ENCODE assay signal across 10 cellular contexts in the genomic region with DNA sequence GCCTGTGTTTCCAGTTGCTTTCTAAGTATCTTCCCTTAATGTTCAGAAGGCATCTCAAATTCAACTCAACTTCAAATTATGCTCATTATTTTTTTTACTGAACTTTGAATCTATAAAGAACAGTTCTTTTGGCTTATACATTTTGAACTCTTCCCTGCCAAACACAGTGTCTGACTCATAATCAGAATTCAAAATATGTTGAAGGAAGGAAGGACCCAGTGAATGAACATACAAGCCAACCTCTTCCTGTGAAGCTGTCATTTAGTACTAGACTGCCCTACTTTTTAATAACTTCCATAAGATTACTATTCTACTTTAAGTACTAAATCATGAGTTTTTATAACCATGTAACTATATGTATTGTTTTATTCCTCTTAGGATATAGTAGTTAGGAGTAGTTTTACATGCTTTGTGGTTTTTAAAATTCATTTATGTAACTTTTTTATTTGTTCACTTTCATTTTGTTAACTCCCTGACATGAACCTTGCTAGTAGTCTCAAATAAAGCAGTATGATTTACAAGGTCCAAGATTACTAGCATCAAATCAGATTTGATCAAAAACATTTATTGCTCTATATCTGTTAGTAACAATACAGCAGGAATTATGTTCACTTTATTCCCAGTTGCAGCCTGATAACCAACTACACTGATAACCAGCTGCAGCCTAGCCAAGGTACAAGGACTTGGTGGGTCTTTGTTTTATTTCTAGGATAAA. TPM values are rescaled to one million over a fixed set of nuclear protein-coding genes. Genes with fewer than 3 reads are reported as not detected.
DNase-seq lines count a peak whose midpoint lies in the region; ATAC-seq, FAIRE-seq and TF ChIP-seq lines count a peak whose summit lies in the region.
"Had no signal": no experiment of that assay in that cellular context is flagged by ENCODE, and none has a peak within 500 bp of the region (broad histone marks: within the 10 kb centered on the region; RNA-seq: fewer than 3 reads in every experiment).

No MANE protein-coding gene starts in this region.

- DNase-seq in mammary epithelial cell (peak; percentile 16), CD14-positive monocyte (ENCODE audit: low spot score) (no peak), NCI-H1105 treated with DMSO at 0.1 percent for 48 hours (lab: John Stamatoyannopoulos, UW) (no peak), NCI-H345 (lab: John Stamatoyannopoulos, UW) (no peak)
- DNase-seq in naive thymus-derived CD4-positive, alpha-beta T cell: no peak
- DNase-seq: NCI-H2081 had no signal

- ATAC-seq in HG03460 (IDR thresholded peaks at IDR 0.05; ENCODE audit: unreplicated experiment) (peak; percentile 62), HG03342 (IDR thresholded peaks at IDR 0.05; ENCODE audit: unreplicated experiment) (no peak)
- no peak for ATAC-seq in naive thymus-derived CD4-positive, alpha-beta T cell

- no peaks in the 10 kb centered on the region for H3K9me3 Mint-ChIP-seq in naive thymus-derived CD4-positive, alpha-beta T cell
- peaks cover 0 to 1% (median 0%) of the 10 kb centered on the region in 7 donors for H3K9me3 Mint-ChIP-seq in CD14-positive monocyte

- H3K4me1 ChIP-seq in mammary epithelial cell (ENCODE audit: insufficient read depth, low read length): peaks cover 11% of the 10 kb centered on the region
- H3K4me1 ChIP-seq in naive thymus-derived CD4-positive, alpha-beta T cell (ENCODE audit: control insufficient read depth in 2 of 2, insufficient read depth in 2 of 2, low read length in 2 of 2): peaks cover 1 to 3% of the 10 kb centered on the region in 2 donors
- H3K4me1 ChIP-seq: suprapubic skin had no signal

- dilution Hi-C loops in mammary epithelial cell (cut with HindIII; ENCODE audit: low sequenced_read_pairs): loop anchor here (10.0 kb wide), 1 partner anchor 249 kb away; no protein-coding TSS in a partner anchor

- peaks cover 5 to 43% (median 12%) of the 10 kb centered on the region in 7 donors for H3K4me1 Mint-ChIP-seq in naive thymus-derived CD4-positive, alpha-beta T cell
- peaks cover 4% of the 10 kb centered on the region for H3K4me1 Mint-ChIP-seq in CD14-positive monocyte

- H3K36me3 ChIP-seq in mammary epithelial cell (ENCODE audit: insufficient read depth, low read length): peaks cover 5% of the 10 kb centered on the region
- peaks cover 0 to 10% (median 0%) of the 10 kb centered on the region in 3 experiments for H3K36me3 ChIP-seq in naive thymus-derived CD4-positive, alpha-beta T cell (ENCODE audit: control insufficient read depth in 2 of 3, insufficient read depth in 3 of 3, low read length in 3 of 3)

- peaks cover 16% of the 10 kb centered on the region for H3K79me2 ChIP-seq in mammary epithelial cell (ENCODE audit: insufficient read depth, low read length)

- intact Hi-C loops in mammary epithelial cell (cut with micrococcal nuclease) (no loop called here), CD14-positive monocyte (cut with micrococcal nuclease) (no loop called here)
- intact Hi-C loops in naive thymus-derived CD4-positive, alpha-beta T cell (cut with micrococcal nuclease): loop anchor here (5.0 kb wide), 1 partner anchor 33 kb away; no protein-coding TSS in a partner anchor

- in situ Hi-C loops in mammary epithelial cell (cut with MboI; ENCODE audit: low sequenced_read_pairs in 2 of 2): no loop called here

- peak; percentile 40 for FAIRE-seq in G401.6 (lab: Jason Lieb, UNC)

- H3K27me3 ChIP-seq in mammary epithelial cell (ENCODE audit: insufficient read depth, low read length): no peaks in the 10 kb centered on the region
- H3K27me3 ChIP-seq in naive thymus-derived CD4-positive, alpha-beta T cell (ENCODE audit: control insufficient read depth in 2 of 2, insufficient read depth in 2 of 2, low read length in 2 of 2): no peaks in the 10 kb centered on the region
- H3K27me3 ChIP-seq: suprapubic skin had no signal

- H3K9ac ChIP-seq in mammary epithelial cell (ENCODE audit: insufficient read depth, low read length): no peak overlapping the region

- TF ChIP-seq CTCF in mammary epithelial cell (conservative IDR thresholded peaks at IDR 0.05 in 1 of 2, IDR thresholded peaks at IDR 0.05 in 1 of 2; ENCODE audit: extremely low read depth in 1 of 2, insufficient read depth in 1 of 2, low read depth in 1 of 2, low read length in 2 of 2) (no peak), CD14-positive monocyte (IDR thresholded peaks at IDR 0.05) (no peak)

- no peak overlapping the region for H3K4me3 ChIP-seq in mammary epithelial cell (replicated peaks in 1 of 3; ENCODE audit: insufficient read depth in 1 of 3, low read depth in 2 of 3, low read length in 3 of 3)
- no peak overlapping the region for H3K4me3 ChIP-seq in naive thymus-derived CD4-positive, alpha-beta T cell (ENCODE audit: low read length)
- H3K4me3 ChIP-seq: suprapubic skin had no signal

- H3K9me3 ChIP-seq in mammary epithelial cell (replicated peaks; ENCODE audit: insufficient read depth, low read length): no peaks in the 10 kb centered on the region
- no peaks in the 10 kb centered on the region for H3K9me3 ChIP-seq in naive thymus-derived CD4-positive, alpha-beta T cell (ENCODE audit: control insufficient read depth in 2 of 3, low read length in 3 of 3)
- H3K9me3 ChIP-seq: suprapubic skin had no signal

- peak overlapping the region in 8 of 9 donors; percentile 37 to 85 (median 79) for H3K27ac Mint-ChIP-seq in naive thymus-derived CD4-positive, alpha-beta T cell
- H3K27ac Mint-ChIP-seq in CD14-positive monocyte: peak overlapping the region in 1 of 7 donors; percentile 66

- no peak overlapping the region for H2AFZ ChIP-seq in mammary epithelial cell (ENCODE audit: low read depth, low read length)

- no TSS peak for BruUV-seq in mammary epithelial cell (replicated peaks; lab: Mats Ljungman, UMichigan)

- no peak overlapping the region for H3K27ac ChIP-seq in mammary epithelial cell (ENCODE audit: insufficient read depth, low read depth, low read length)
- H3K27ac ChIP-seq in naive thymus-derived CD4-positive, alpha-beta T cell (ENCODE audit: low read depth, low read length): no peak overlapping the region
- H3K27ac ChIP-seq: suprapubic skin had no signal

- H3K36me3 Mint-ChIP-seq in naive thymus-derived CD4-positive, alpha-beta T cell: peaks cover 8 to 34% (median 13%) of the 10 kb centered on the region in 5 donors
- peaks cover 34 to 53% of the 10 kb centered on the region in 2 donors for H3K36me3 Mint-ChIP-seq in CD14-positive monocyte

- POLR2A ChIA-PET in naive thymus-derived CD4-positive, alpha-beta T cell (lab: Charles Lee): no interaction called here

- peak overlapping the region in 1 of 10 donors; percentile 63 for H3K4me3 Mint-ChIP-seq in naive thymus-derived CD4-positive, alpha-beta T cell
- no peak overlapping the region for H3K4me3 Mint-ChIP-seq in CD14-positive monocyte

- H4K20me1 ChIP-seq in mammary epithelial cell (ENCODE audit: insufficient read depth, low read length): no peaks in the 10 kb centered on the region

- H3K27me3 Mint-ChIP-seq in naive thymus-derived CD4-positive, alpha-beta T cell: no peaks in the 10 kb centered on the region
- H3K27me3 Mint-ChIP-seq in CD14-positive monocyte (ENCODE audit: low read depth in 3 of 3): no peaks in the 10 kb centered on the region

- peak overlapping the region; percentile 7 for H3K4me2 ChIP-seq in mammary epithelial cell (ENCODE audit: insufficient read depth, low read depth, low read length)

- CTCF ChIA-PET in mammary epithelial cell (lab: Charles Lee; ENCODE audit: low non-redundant PET): no interaction called here
- CTCF ChIA-PET in naive thymus-derived CD4-positive, alpha-beta T cell (lab: Charles Lee): no interaction called here

RNA-seq across cellular contexts. Expression of a gene that starts 6.4 kb away (rescaled TPM):
- total RNA-seq in mammary epithelial cell: 10 to 100 TPM; 12.0 to 30.2 TPM
- polyA plus RNA-seq in mammary epithelial cell (20.5 TPM), CD14-positive monocyte (10 to 100 TPM; 12.6 to 13.3 TPM)
- 7.5 TPM for polyA minus RNA-seq in mammary epithelial cell
- 10 to 100 TPM in 1 of 5 experiments, 1 to 10 TPM in 4; 4.3 to 13.6 (median 8.7) TPM for total RNA-seq in naive thymus-derived CD4-positive, alpha-beta T cell
- 10 to 100 TPM in 1 of 2 donors, 1 to 10 TPM in 1; 7.2 to 10.0 TPM for polyA plus RNA-seq in naive thymus-derived CD4-positive, alpha-beta T cell

RNA-seq across cellular contexts. Expression of a gene that starts 42.9 kb away (rescaled TPM):
- total RNA-seq in mammary epithelial cell: 10 to 100 TPM; 44.1 to 61.8 TPM
- polyA plus RNA-seq in mammary epithelial cell (28.1 TPM), CD14-positive monocyte (10 to 100 TPM; 34.3 to 37.2 TPM)
- polyA minus RNA-seq in mammary epithelial cell: 18.1 TPM
- 10 to 100 TPM; 20.0 to 36.6 (median 26.4) TPM for total RNA-seq in naive thymus-derived CD4-positive, alpha-beta T cell
- 10 to 100 TPM; 26.1 to 34.4 TPM for polyA plus RNA-seq in naive thymus-derived CD4-positive, alpha-beta T cell

RNA-seq across cellular contexts. Expression of a gene that starts 51.0 kb away (rescaled TPM):
- total RNA-seq in mammary epithelial cell: 10 to 100 TPM; 24.8 to 43.1 TPM
- polyA plus RNA-seq in mammary epithelial cell: 35.9 TPM
- 2.1 TPM for polyA minus RNA-seq in mammary epithelial cell
- total RNA-seq in naive thymus-derived CD4-positive, alpha-beta T cell: 10 to 100 TPM; 43.4 to 60.9 (median 50.0) TPM
- polyA plus RNA-seq in naive thymus-derived CD4-positive, alpha-beta T cell: 10 to 100 TPM; 79.8 to 90.0 TPM
- 10 to 100 TPM; 50.8 to 53.8 TPM for polyA plus RNA-seq in CD14-positive monocyte

Comparison
In these comparisons a context has a peak if more than half of its experiments do, and no peak if none do; other contexts are left out.
1. intact Hi-C loops: an anchor here in naive thymus-derived CD4-positive, alpha-beta T cell (5.0 kb wide); none called in mammary epithelial cell and CD14-positive monocyte.